13 cellular contexts compared by ENCODE assay signal in genomic region chr14:99718811-99719192, GRCh38. TPM values are rescaled to one million over a fixed set of nuclear protein-coding genes. Genes with fewer than 3 reads are reported as not detected.
DNase-seq lines count a peak whose midpoint lies in the region; ATAC-seq and TF ChIP-seq lines count a peak whose summit lies in the region.
"Had no signal": no experiment of that assay in that cellular context is flagged by ENCODE, and none has a peak within 500 bp of the region (broad histone marks: within the 10 kb centered on the region; RNA-seq: fewer than 3 reads in every experiment).

No MANE protein-coding gene starts in this region.

- H3K36me3 ChIP-seq in vagina (no peaks in the 10 kb centered on the region), testis (ENCODE audit: low read depth, missing control alignments) (no peaks in the 10 kb centered on the region)
- H3K36me3 ChIP-seq: HAP-1 had no signal

- TF ChIP-seq POLR2A in vagina (IDR thresholded peaks at IDR 0.05) (no peak), testis (IDR thresholded peaks at IDR 0.05) (no peak)

- peak; percentile 59 for ATAC-seq in GM18502 (IDR thresholded peaks at IDR 0.05; ENCODE audit: poor library complexity, unreplicated experiment)
- peak; percentile 62 for ATAC-seq in GM19463 (IDR thresholded peaks at IDR 0.05; ENCODE audit: unreplicated experiment)
- peak; percentile 48 for ATAC-seq in HG02885 (IDR thresholded peaks at IDR 0.05; ENCODE audit: poor library complexity, unreplicated experiment)
- ATAC-seq in HG03575 (IDR thresholded peaks at IDR 0.05; ENCODE audit: extremely low read depth, insufficient number of reproducible peaks, low FRiP score, unreplicated experiment): peak; percentile 18
- ATAC-seq: effector memory CD8-positive, alpha-beta T cell; Panc1 had no signal

- no peak for TF ChIP-seq CTCF in vagina (IDR thresholded peaks at IDR 0.05)
- no peak for TF ChIP-seq CTCF in testis (IDR thresholded peaks at IDR 0.05)

- no peaks in the 10 kb centered on the region for H3K9me3 ChIP-seq in vagina
- H3K9me3 ChIP-seq in testis: no peaks in the 10 kb centered on the region
- H3K9me3 ChIP-seq: HAP-1 had no signal

- 84 to 85% methylated on average over 5 of the region's 5 CpGs for WGBS in testis, 2 donors

- H3K4me1 ChIP-seq in vagina (no peaks in the 10 kb centered on the region), testis (no peaks in the 10 kb centered on the region)
- H3K4me1 ChIP-seq: HAP-1 had no signal

- H3K4me3 ChIP-seq in vagina: no peak overlapping the region
- no peak overlapping the region for H3K4me3 ChIP-seq in testis
- H3K4me3 ChIP-seq: HAP-1 had no signal

- H3K27me3 ChIP-seq in vagina (no peaks in the 10 kb centered on the region), testis (no peaks in the 10 kb centered on the region)

- intact Hi-C loops in vagina (cut with DNase I): no loop called here
- intact Hi-C loops in testis (cut with DNase I; ENCODE audit: low total_unique reads): no loop called here

- DNase-seq in kidney glomerular epithelial cell (lab: John Stamatoyannopoulos, UW): no peak
- no peak for DNase-seq in GM19238 (ENCODE audit: insufficient read length, low spot score)
- no peak for DNase-seq in vagina (ENCODE audit: extremely low spot score in 2 of 2)
- DNase-seq in testis: no peak
- DNase-seq: DMS153; effector memory CD8-positive, alpha-beta T cell had no signal

- H3K27ac ChIP-seq in vagina (no peak overlapping the region), testis (no peak overlapping the region)

RNA-seq across cellular contexts. Expression of gene CYP46A1, which starts 34.7 kb away (rescaled TPM):
- 1.2 TPM for total RNA-seq in vagina
- 1 to 10 TPM; 4.2 to 4.6 TPM for total RNA-seq in testis
- 2.5 TPM for polyA plus RNA-seq in testis (ENCODE audit: insufficient read depth, low read depth, low replicate concordance)
- total RNA-seq: HT1080 had no signal
